In genomic region chr6:17098538-17098937, GRCh38 we compare ENCODE assay signal across 21 cellular contexts. TPM values are rescaled to one million over a fixed set of nuclear protein-coding genes. Genes with fewer than 3 reads are reported as not detected.
A peak's percentile ranks its signal among the peaks of the same experiment; 100 is the strongest.
DNase-seq lines count a peak whose midpoint lies in the region; ATAC-seq, FAIRE-seq and TF ChIP-seq lines count a peak whose summit lies in the region.
"Had no signal": no experiment of that assay in that cellular context is flagged by ENCODE, and none has a peak within 500 bp of the region (broad histone marks: within the 10 kb centered on the region; RNA-seq: fewer than 3 reads in every experiment).

No MANE protein-coding gene starts in this region.

- POLR2A ChIA-PET in HCT116 (lab: Charles Lee) (no interaction called here), PC-9 (lab: Charles Lee; ENCODE audit: unreplicated experiment) (no interaction called here), H1 (lab: Charles Lee; ENCODE audit: partially characterized antibody) (no interaction called here)

- H2BK20ac ChIP-seq in H1 (ENCODE audit: low read length): no peak overlapping the region

- H3K23ac ChIP-seq in H1 (ENCODE audit: insufficient read length): no peak overlapping the region

- H3K4me3 ChIP-seq in HCT116 (replicated peaks in 1 of 2; ENCODE audit: low read depth in 1 of 2, low read length in 2 of 2): no peak overlapping the region
- H3K4me3 ChIP-seq in PC-9: no peak overlapping the region
- no peak overlapping the region for H3K4me3 ChIP-seq in H1 (ENCODE audit: extremely low read depth in 1 of 4, insufficient read depth in 2 of 4, low read depth in 3 of 4, low read length in 4 of 4)
- H3K4me3 ChIP-seq in parathyroid adenoma (ENCODE audit: low read depth, low read length): no peak overlapping the region
- H3K4me3 ChIP-seq in osteoblast (ENCODE audit: insufficient read depth, low read length): no peak overlapping the region
- H3K4me3 ChIP-seq: left lung, tibial nerve had no signal

- H3K36me3 ChIP-seq in HCT116 (ENCODE audit: control insufficient read depth in 1 of 2, insufficient read depth in 2 of 2, low read length in 2 of 2) (no peaks in the 10 kb centered on the region), PC-9 (ENCODE audit: low read depth) (no peaks in the 10 kb centered on the region), H1 (ENCODE audit: control insufficient read depth in 2 of 4, insufficient read depth in 4 of 4, low read length in 3 of 4) (no peaks in the 10 kb centered on the region), parathyroid adenoma (ENCODE audit: control insufficient read depth, insufficient read depth, low read length) (no peaks in the 10 kb centered on the region), osteoblast (ENCODE audit: insufficient read depth, low read length) (no peaks in the 10 kb centered on the region)
- H3K36me3 ChIP-seq: left lung, tibial nerve had no signal

- FAIRE-seq in H1 (lab: Jason Lieb, UNC): no peak
- FAIRE-seq: TTC549 had no signal

- no peaks in the 10 kb centered on the region for H3K9me3 Mint-ChIP-seq in activated T-cell treated with anti-CD3 and anti-CD28 coated beads, Interleukin-2, amount 50 U/mL, for 72 hours
- H3K9me3 Mint-ChIP-seq: activated naive CD4-positive, alpha-beta T cell treated with anti-CD3 and anti-CD28 coated beads, Interleukin-2, amount 50 U/mL, for 24 hours had no signal

- TF ChIP-seq EP300 in H1 (IDR thresholded peaks at IDR 0.05; ENCODE audit: borderline replicate concordance in 1 of 2, low read depth in 2 of 2, low read length in 2 of 2): no peak

- peaks cover 7% of the 10 kb centered on the region; the same call in 1 of the 2 replicates for H3K23me2 ChIP-seq in H1 (ENCODE audit: low read depth, low read length)

- CTCF ChIA-PET in HCT116 (lab: Charles Lee) (interaction anchor here (0.8 to 1.3 kb wide), 2 partner anchors 10 to 487 kb away, joined by 3 to 4 read pairs; no protein-coding TSS in a partner anchor), PC-9 (lab: Charles Lee) (interaction anchor here (0.9 kb wide), 1 partner anchor 10 kb away, joined by 3 read pairs; no protein-coding TSS in a partner anchor), H1 (lab: Charles Lee; ENCODE audit: partially characterized antibody) (interaction anchor here (1.2 kb wide), 1 partner anchor 328 kb away, joined by 4 read pairs; no protein-coding TSS in a partner anchor)

- no peaks in the 10 kb centered on the region for H3K27me3 ChIP-seq in HCT116 (ENCODE audit: insufficient read depth, low read length)
- H3K27me3 ChIP-seq in PC-9 (ENCODE audit: insufficient read depth, low read depth): no peaks in the 10 kb centered on the region
- peaks cover 5 to 23% (median 22%) of the 10 kb centered on the region in 4 experiments for H3K27me3 ChIP-seq in H1 (replicated peaks in 1 of 4; ENCODE audit: control insufficient read depth in 3 of 4, extremely low read depth in 1 of 4, insufficient read depth in 3 of 4, low read length in 3 of 4)
- no peaks in the 10 kb centered on the region for H3K27me3 ChIP-seq in parathyroid adenoma (ENCODE audit: control insufficient read depth, insufficient read depth, low read length)
- peaks cover 60% of the 10 kb centered on the region for H3K27me3 ChIP-seq in osteoblast (ENCODE audit: insufficient read depth, low read length)

- no peak overlapping the region for H3K27ac Mint-ChIP-seq in activated T-cell treated with anti-CD3 and anti-CD28 coated beads, Interleukin-2, amount 50 U/mL, for 72 hours
- H3K27ac Mint-ChIP-seq: activated naive CD4-positive, alpha-beta T cell treated with anti-CD3 and anti-CD28 coated beads, Interleukin-2, amount 50 U/mL, for 24 hours had no signal

- no peak for TF ChIP-seq CTCF in HCT116 (IDR thresholded peaks at IDR 0.05 in 2 of 3, conservative IDR thresholded peaks at IDR 0.05 in 1 of 3; ENCODE audit: borderline replicate concordance in 1 of 3, insufficient read depth in 1 of 3, low read depth in 2 of 3, low read length in 2 of 3)
- no peak for TF ChIP-seq CTCF in PC-9 (conservative IDR thresholded peaks at IDR 0.05)
- TF ChIP-seq CTCF in H1 (IDR thresholded peaks at IDR 0.05; ENCODE audit: control extremely low read depth in 1 of 3, insufficient read depth in 1 of 3, low read depth in 1 of 3, low read length in 3 of 3): no peak
- no peak for TF ChIP-seq CTCF in parathyroid adenoma (IDR thresholded peaks at IDR 0.05)
- no peak for TF ChIP-seq CTCF in osteoblast (IDR thresholded peaks at IDR 0.05; ENCODE audit: extremely low read depth, low read depth, low read length)

- H3K4me1 ChIP-seq in HCT116 (ENCODE audit: control insufficient read depth in 1 of 2, insufficient read depth in 2 of 2, low read length in 2 of 2) (peaks cover 0 to 1% of the 10 kb centered on the region in 2 experiments; a peak in 1 of 4 replicates), PC-9 (replicated peaks; ENCODE audit: insufficient read depth) (0 out of 2 replicates have a peak, but pooled peaks cover 4% of the 10 kb centered on the region), H1 (replicated peaks in 1 of 4; ENCODE audit: control insufficient read depth in 3 of 4, insufficient read depth in 4 of 4, low read length in 3 of 4) (peaks cover 0 to 2% (median under 1%) of the 10 kb centered on the region in 4 experiments; a peak in 2 of 7 replicates), parathyroid adenoma (peaks cover 4% of the 10 kb centered on the region), osteoblast (ENCODE audit: insufficient read depth, low read length) (peaks cover 6% of the 10 kb centered on the region)

- H3K56ac ChIP-seq in H1 (replicated peaks; ENCODE audit: insufficient read length, low read depth, low read length): no peak overlapping the region

- H3K9me2 ChIP-seq in HCT116 (ENCODE audit: insufficient read depth): no peaks in the 10 kb centered on the region
- no peaks in the 10 kb centered on the region for H3K9me2 ChIP-seq in PC-9 (ENCODE audit: insufficient read depth)

- H3K4me3 Mint-ChIP-seq in activated T-cell treated with anti-CD3 and anti-CD28 coated beads, Interleukin-2, amount 50 U/mL, for 72 hours: no peak overlapping the region
- H3K4me3 Mint-ChIP-seq: activated naive CD4-positive, alpha-beta T cell treated with anti-CD3 and anti-CD28 coated beads, Interleukin-2, amount 50 U/mL, for 24 hours had no signal

- no peak overlapping the region for H2BK15ac ChIP-seq in H1 (ENCODE audit: low read length)

- H4K91ac ChIP-seq in H1 (replicated peaks; ENCODE audit: insufficient read length, low read length): no peak overlapping the region

- no peak overlapping the region for H2BK120ac ChIP-seq in H1 (replicated peaks; ENCODE audit: low read depth, low read length)

- WGBS in H1 (ENCODE audit: extremely low coverage in 1 of 2, insufficient coverage in 1 of 2, insufficient read length in 1 of 2, insufficient replicate concordance in 2 of 2, low coverage in 1 of 2, low lambda C conversion rate in 2 of 2, missing lambda C conversion rate in 1 of 2), 2 experiments: 75% methylated on average over 4 of the region's 4 CpGs; no CpG with 5 or more reads in 1 of the 2 experiments

- no peaks in the 10 kb centered on the region for H3K9me3 ChIP-seq in HCT116 (ENCODE audit: control insufficient read depth in 1 of 2, insufficient read depth in 1 of 2, low read depth in 1 of 2, low read length in 2 of 2)
- H3K9me3 ChIP-seq in PC-9 (ENCODE audit: insufficient read depth, low read depth): no peaks in the 10 kb centered on the region
- no peaks in the 10 kb centered on the region for H3K9me3 ChIP-seq in H1 (ENCODE audit: insufficient read depth in 2 of 2, low read depth in 1 of 2, low read length in 1 of 2)
- H3K9me3 ChIP-seq in parathyroid adenoma (ENCODE audit: control insufficient read depth, low read length): no peaks in the 10 kb centered on the region
- H3K9me3 ChIP-seq in osteoblast (ENCODE audit: low read depth, low read length): no peaks in the 10 kb centered on the region
- H3K9me3 ChIP-seq: left lung, tibial nerve had no signal

- no peak overlapping the region for H3K27ac ChIP-seq in HCT116 (ENCODE audit: low read depth, low read length)
- H3K27ac ChIP-seq in PC-9: no peak overlapping the region
- no peak overlapping the region for H3K27ac ChIP-seq in H1 (ENCODE audit: low read depth, low read length)
- no peak overlapping the region for H3K27ac ChIP-seq in parathyroid adenoma
- H3K27ac ChIP-seq in osteoblast (ENCODE audit: low read depth, low read length): no peak overlapping the region
- H3K27ac ChIP-seq: KMS-11, left lung, tibial nerve had no signal

- no peak for TF ChIP-seq POLR2A in HCT116 (IDR thresholded peaks at IDR 0.05; ENCODE audit: borderline replicate concordance, extremely low read depth, insufficient read depth, insufficient read length)
- TF ChIP-seq POLR2A in H1 (IDR thresholded peaks at IDR 0.05; ENCODE audit: control extremely low read depth in 1 of 2, low read depth in 2 of 2, low read length in 2 of 2): no peak

- H3K4me1 Mint-ChIP-seq in activated T-cell treated with anti-CD3 and anti-CD28 coated beads, Interleukin-2, amount 50 U/mL, for 72 hours (ENCODE audit: low read depth): peaks cover 7% of the 10 kb centered on the region

- H4K8ac ChIP-seq in H1 (ENCODE audit: extremely low read depth, insufficient read depth, low read length): no peak overlapping the region

- TF ChIP-seq RAD21 in HCT116 (IDR thresholded peaks at IDR 0.05; ENCODE audit: low read depth) (no peak), H1 (IDR thresholded peaks at IDR 0.05 in 1 of 2, conservative IDR thresholded peaks at IDR 0.05 in 1 of 2; ENCODE audit: low read depth in 2 of 2, low read length in 2 of 2) (no peak)

- intact Hi-C loops in HCT116 (cut with micrococcal nuclease) (no loop called here), PC-9 (cut with micrococcal nuclease; ENCODE audit: unreplicated experiment) (loop anchor here (5.0 to 10.0 kb wide), 3 partner anchors 484 to 1404 kb away; partner anchors contain the start of gene GMPR)

- no peaks in the 10 kb centered on the region for H3K36me3 Mint-ChIP-seq in activated T-cell treated with anti-CD3 and anti-CD28 coated beads, Interleukin-2, amount 50 U/mL, for 72 hours (ENCODE audit: insufficient read depth in 2 of 2)
- H3K36me3 Mint-ChIP-seq: activated naive CD4-positive, alpha-beta T cell treated with anti-CD3 and anti-CD28 coated beads, Interleukin-2, amount 50 U/mL, for 24 hours had no signal

- H3K14ac ChIP-seq in H1 (ENCODE audit: insufficient read length): no peak overlapping the region

- RAD21 ChIA-PET in HCT116 (lab: Charles Lee; ENCODE audit: low non-redundant PET in 1 of 2, low total read pairs in 2 of 2, uncharacterized antibody in 2 of 2, unreplicated experiment in 2 of 2): no interaction called here

- no peaks in the 10 kb centered on the region for H3K79me2 ChIP-seq in HCT116 (ENCODE audit: insufficient read depth, low read length)
- H3K79me2 ChIP-seq in PC-9 (ENCODE audit: low read depth): no peaks in the 10 kb centered on the region
- no peaks in the 10 kb centered on the region for H3K79me2 ChIP-seq in H1 (ENCODE audit: control insufficient read depth in 1 of 2, insufficient read depth in 2 of 2, low read length in 2 of 2)
- H3K79me2 ChIP-seq in parathyroid adenoma: no peaks in the 10 kb centered on the region
- no peaks in the 10 kb centered on the region for H3K79me2 ChIP-seq in osteoblast (ENCODE audit: insufficient read depth, low read length)

- ATAC-seq in HCT116 (no peak), GM18868 (IDR thresholded peaks at IDR 0.05; ENCODE audit: unreplicated experiment) (no peak)
- no peak for ATAC-seq in activated T-cell treated with anti-CD3 and anti-CD28 coated beads, Interleukin-2, amount 50 U/mL, for 72 hours (replicated peaks in 1 of 2)
- ATAC-seq: left lung had no signal

- no peak overlapping the region for H2AK5ac ChIP-seq in H1 (ENCODE audit: low read depth, low read length)

- H3K4me2 ChIP-seq in HCT116 (ENCODE audit: low read length) (no peak overlapping the region), PC-9 (no peak overlapping the region), H1 (ENCODE audit: insufficient read depth in 1 of 2, low read depth in 2 of 2, low read length in 2 of 2) (no peak overlapping the region), parathyroid adenoma (ENCODE audit: low read length) (no peak overlapping the region), osteoblast (ENCODE audit: insufficient read depth, low read length) (no peak overlapping the region)
- H3K4me2 ChIP-seq: KMS-11 had no signal

- H4K20me1 ChIP-seq in HCT116 (ENCODE audit: insufficient read depth) (no peaks in the 10 kb centered on the region), PC-9 (ENCODE audit: insufficient read depth) (no peaks in the 10 kb centered on the region), H1 (replicated peaks in 1 of 2; ENCODE audit: control insufficient read depth in 1 of 2, insufficient read depth in 2 of 2, low read length in 2 of 2) (no peaks in the 10 kb centered on the region), osteoblast (ENCODE audit: insufficient read depth, low read length) (no peaks in the 10 kb centered on the region)

- H4K5ac ChIP-seq in H1 (ENCODE audit: insufficient read length, low read depth, low read length): no peak overlapping the region

- H3K4ac ChIP-seq in H1 (replicated peaks; ENCODE audit: insufficient read length, low read depth, low read length): no peak overlapping the region

- H2BK5ac ChIP-seq in H1 (ENCODE audit: low read depth, low read length): no peak overlapping the region

- BruUV-seq in HCT116 (replicated peaks; lab: Mats Ljungman, UMichigan) (no TSS peak), PC-9 (replicated peaks; lab: Mats Ljungman, UMichigan) (no TSS peak)

- H2AFZ ChIP-seq in HCT116 (ENCODE audit: low read depth, low read length, poor library complexity, severe bottlenecking): no peak overlapping the region
- no peak overlapping the region for H2AFZ ChIP-seq in PC-9
- no peak overlapping the region for H2AFZ ChIP-seq in H1 (ENCODE audit: low read length)
- H2AFZ ChIP-seq in parathyroid adenoma: peak overlapping the region; percentile 8
- no peak overlapping the region for H2AFZ ChIP-seq in osteoblast (ENCODE audit: low read length)

- no peak overlapping the region for H2BK12ac ChIP-seq in H1 (ENCODE audit: low read depth, low read length)

- H3K79me1 ChIP-seq in H1 (ENCODE audit: low read depth, low read length): no peaks in the 10 kb centered on the region

- 0 out of 2 replicates have a peak, but pooled peaks cover 4% of the 10 kb centered on the region for H3F3A ChIP-seq in PC-9 (ENCODE audit: insufficient read depth, low read depth)

- no peak overlapping the region for H3K9ac ChIP-seq in HCT116 (ENCODE audit: low read length)
- H3K9ac ChIP-seq in H1 (replicated peaks in 1 of 4; ENCODE audit: extremely low read depth in 1 of 4, low read depth in 3 of 4, low read length in 3 of 4): no peak overlapping the region
- no peak overlapping the region for H3K9ac ChIP-seq in parathyroid adenoma
- H3K9ac ChIP-seq: KMS-11 had no signal

- H3K18ac ChIP-seq in H1 (ENCODE audit: extremely low read depth, low read length): no peak overlapping the region

- H3K27me3 Mint-ChIP-seq in activated T-cell treated with anti-CD3 and anti-CD28 coated beads, Interleukin-2, amount 50 U/mL, for 72 hours (ENCODE audit: low read depth): peaks cover 64% of the 10 kb centered on the region

- DNase-seq in HCT116 (ENCODE audit: low read depth, low spot score) (no peak), PC-9 (peak; percentile 5 to 39), H1 (ENCODE audit: low read depth in 1 of 2, low spot score in 2 of 2) (no peak), osteoblast (ENCODE audit: insufficient read length, low spot score, missing footprints) (no peak), ureter (ENCODE audit: low spot score) (no peak)
- no peak for DNase-seq in activated T-cell treated with anti-CD3 and anti-CD28 coated beads, Interleukin-2, amount 50 U/mL, for 72 hours
- DNase-seq: activated CD4-positive, alpha-beta T cell treated with anti-CD3 and anti-CD28 coated beads, Interleukin-2, amount 50 U/mL, for 1 hour; AML-193; caudate nucleus; effector memory CD4-positive, alpha-beta T cell; left lung; NCI-H1105 treated with DMSO at 0.1 percent for 48 hours; NK-92 treated with Interleukin-12 subunit alpha and Interleukin-12 subunit beta, amount 100 ng/mL, for 24 hours; SIG-M5 had no signal

RNA-seq across cellular contexts. Expression of gene STMND1, which starts 3.3 kb away (rescaled TPM):
- not detected for total RNA-seq in HCT116 (2021; ENCODE audit: unreplicated experiment)
- polyA plus RNA-seq in HCT116 (2012): 0.13 TPM in 1 of 2 replicates, not detected in the other
- 0.26 TPM in 1 of 2 replicates, not detected in the other for total RNA-seq in PC-9 (2021)
- total RNA-seq in H1 (2021; fragmentation: NEBNext Ultra II Directional; extraction: Animal tissue kit (Norgen Biotek cat#: 25700)): not detected in 2 replicates
- polyA plus RNA-seq in H1 (2011; rRNA removed): not detected in 2 replicates
- 0.05 TPM for polyA plus RNA-seq in H1 (2011; cell fraction: cytosol; rRNA removed)
- not detected for polyA plus RNA-seq in H1 (2011; cell fraction: nucleus; rRNA removed)
- 0.13 TPM in 1 of 4 replicates, not detected in the others for polyA plus RNA-seq in H1 (2012, experiment 1 of 2)
- not detected for polyA plus RNA-seq in H1 (2012, experiment 2 of 2)
- polyA plus RNA-seq in H1 (2013, experiment 1 of 2): not detected
- polyA plus RNA-seq in H1 (2013, experiment 2 of 2): not detected
- not detected in 2 replicates for polyA minus RNA-seq in H1 (2011; rRNA and poly(A)+ RNA removed)
- polyA minus RNA-seq in H1 (2011; cell fraction: cytosol; rRNA and poly(A)+ RNA removed): not detected
- not detected for polyA minus RNA-seq in H1 (2011; cell fraction: nucleus; rRNA and poly(A)+ RNA removed)
- not detected for total RNA-seq in activated T-cell treated with anti-CD3 and anti-CD28 coated beads, Interleukin-2, amount 50 U/mL, for 72 hours
- not detected in 2 replicates for total RNA-seq in osteoblast
- not detected for total RNA-seq in ureter
- total RNA-seq: osteocyte, tibial nerve had no signal

Comparison
In these comparisons a context has a peak if more than half of its experiments do, and no peak if none do; other contexts are left out.
1. DNase-seq: peak in PC-9 (2 of 2); none in HCT116 (single experiment), H1 (0 of 2), activated T-cell treated with anti-CD3 and anti-CD28 coated beads, Interleukin-2, amount 50 U/mL, for 72 hours (0 of 2), osteoblast (single experiment) and ureter (single experiment).
2. Of the 16 proteins assayed by ChIP-seq in both H1 and HCT116: peak only in H1: none; only in HCT116: none; in both: JUND; in neither: 15.